ENCODE assay signal across 9 cellular contexts in genomic region chr20:50449789-50450492, GRCh38.
DNase-seq lines count a peak whose midpoint lies in the region; ATAC-seq and TF ChIP-seq lines count a peak whose summit lies in the region.
"Had no signal": no experiment of that assay in that cellular context is flagged by ENCODE, and none has a peak within 500 bp of the region (broad histone marks: within the 10 kb centered on the region; RNA-seq: fewer than 3 reads in every experiment).

No MANE protein-coding gene starts in this region.

- H3K4me1 ChIP-seq in HCT116 (ENCODE audit: control insufficient read depth in 1 of 2, insufficient read depth in 2 of 2, low read length in 2 of 2) (peaks cover 2 to 5% of the 10 kb centered on the region in 2 experiments; a peak in 2 of 4 replicates), osteoblast (ENCODE audit: insufficient read depth, low read length) (peaks cover 11% of the 10 kb centered on the region)

- H3K4me2 ChIP-seq in HCT116 (ENCODE audit: low read length) (no peak overlapping the region), osteoblast (ENCODE audit: insufficient read depth, low read length) (no peak overlapping the region)

- H3K36me3 ChIP-seq in HCT116 (ENCODE audit: control insufficient read depth in 1 of 2, insufficient read depth in 2 of 2, low read length in 2 of 2), result no peaks in the 10 kb centered on the region
- H3K36me3 ChIP-seq in osteoblast (ENCODE audit: insufficient read depth, low read length), result no peaks in the 10 kb centered on the region
- H3K36me3 ChIP-seq: neutrophil had no signal

- peaks cover 20% of the 10 kb centered on the region for H3K4me1 Mint-ChIP-seq in activated CD4-positive, alpha-beta T cell treated with anti-CD3 and anti-CD28 coated beads, Interleukin-2, amount 10 ng/mL, durations not matched to agents 24 days and 14 days

- TF ChIP-seq POLR2A in HCT116 (IDR thresholded peaks at IDR 0.05; ENCODE audit: borderline replicate concordance, extremely low read depth, insufficient read depth, insufficient read length), result no peak

- H3K9me3 Mint-ChIP-seq in activated CD4-positive, alpha-beta T cell treated with anti-CD3 and anti-CD28 coated beads, Interleukin-2, amount 10 ng/mL, durations not matched to agents 24 days and 14 days, result no peaks in the 10 kb centered on the region

- no peak overlapping the region for H3K4me3 Mint-ChIP-seq in activated CD4-positive, alpha-beta T cell treated with anti-CD3 and anti-CD28 coated beads, Interleukin-2, amount 10 ng/mL, durations not matched to agents 24 days and 14 days

- ATAC-seq in GM19025 (IDR thresholded peaks at IDR 0.05; ENCODE audit: low read depth, unreplicated experiment) (peak; percentile 67), HCT116 (0 out of 2 replicates have a peak, but pooled peaks have one; percentile 16), HG03521 (IDR thresholded peaks at IDR 0.05; ENCODE audit: unreplicated experiment) (peak; percentile 45)

- H3K79me2 ChIP-seq in HCT116 (ENCODE audit: insufficient read depth, low read length), result no peaks in the 10 kb centered on the region
- no peaks in the 10 kb centered on the region for H3K79me2 ChIP-seq in osteoblast (ENCODE audit: insufficient read depth, low read length)

- CTCF ChIA-PET in HCT116 (lab: Charles Lee), result no interaction called here

- H3K36me3 Mint-ChIP-seq in activated CD4-positive, alpha-beta T cell treated with anti-CD3 and anti-CD28 coated beads, Interleukin-2, amount 10 ng/mL, durations not matched to agents 24 days and 14 days (ENCODE audit: low read depth), result no peaks in the 10 kb centered on the region

- H3K27ac ChIP-seq in HCT116 (ENCODE audit: low read depth, low read length) (no peak overlapping the region), osteoblast (ENCODE audit: low read depth, low read length) (no peak overlapping the region)
- H3K27ac ChIP-seq: neutrophil had no signal

- no peaks in the 10 kb centered on the region for H3K9me2 ChIP-seq in HCT116 (ENCODE audit: insufficient read depth)

- no peak overlapping the region for H3K27ac Mint-ChIP-seq in activated CD4-positive, alpha-beta T cell treated with anti-CD3 and anti-CD28 coated beads, Interleukin-2, amount 10 ng/mL, durations not matched to agents 24 days and 14 days

- H4K20me1 ChIP-seq in HCT116 (ENCODE audit: insufficient read depth) (no peaks in the 10 kb centered on the region), osteoblast (ENCODE audit: insufficient read depth, low read length) (no peaks in the 10 kb centered on the region)

- intact Hi-C loops in HCT116 (cut with micrococcal nuclease), result no loop called here
- intact Hi-C loops in activated CD4-positive, alpha-beta T cell treated with anti-CD3 and anti-CD28 coated beads, Interleukin-2, amount 10 ng/mL, durations not matched to agents 24 days and 14 days (cut with micrococcal nuclease), result no loop called here

- RAD21 ChIA-PET in HCT116 (lab: Charles Lee; ENCODE audit: low non-redundant PET in 1 of 2, low total read pairs in 2 of 2, uncharacterized antibody in 2 of 2, unreplicated experiment in 2 of 2), result no interaction called here

- no peak for TF ChIP-seq RAD21 in HCT116 (IDR thresholded peaks at IDR 0.05; ENCODE audit: low read depth)

- TF ChIP-seq CTCF in HCT116 (IDR thresholded peaks at IDR 0.05 in 2 of 3, conservative IDR thresholded peaks at IDR 0.05 in 1 of 3; ENCODE audit: borderline replicate concordance in 1 of 3, insufficient read depth in 1 of 3, low read depth in 2 of 3, low read length in 2 of 3) (no peak), osteoblast (IDR thresholded peaks at IDR 0.05; ENCODE audit: extremely low read depth, low read depth, low read length) (no peak)

- H3K9ac ChIP-seq in HCT116 (ENCODE audit: low read length), result no peak overlapping the region

- H3K27me3 Mint-ChIP-seq in activated CD4-positive, alpha-beta T cell treated with anti-CD3 and anti-CD28 coated beads, Interleukin-2, amount 10 ng/mL, durations not matched to agents 24 days and 14 days, result peaks cover 26% of the 10 kb centered on the region

- DNase-seq in HCT116 (ENCODE audit: low read depth, low spot score) (no peak), osteoblast (ENCODE audit: insufficient read length, low spot score, missing footprints) (no peak), NCI-H2227 (lab: John Stamatoyannopoulos, UW; ENCODE audit: unreplicated experiment) (no peak), NCI-H1417 treated with DMSO at 0.1 percent for 48 hours (lab: John Stamatoyannopoulos, UW) (no peak)
- DNase-seq in activated CD4-positive, alpha-beta T cell treated with anti-CD3 and anti-CD28 coated beads, Interleukin-2, amount 10 ng/mL, durations not matched to agents 24 days and 14 days, result no peak
- DNase-seq: NCI-H2107 had no signal

- POLR2A ChIA-PET in HCT116 (lab: Charles Lee), result interaction anchor here (1.5 kb wide), 1 partner anchor 259 kb away, joined by 4 read pairs; the partner anchor contains the start of gene CEBPB

- H3K9me3 ChIP-seq in HCT116 (ENCODE audit: control insufficient read depth in 1 of 2, insufficient read depth in 1 of 2, low read depth in 1 of 2, low read length in 2 of 2), result no peaks in the 10 kb centered on the region
- H3K9me3 ChIP-seq in osteoblast (ENCODE audit: low read depth, low read length), result no peaks in the 10 kb centered on the region
- H3K9me3 ChIP-seq: neutrophil had no signal

- H3K4me3 ChIP-seq in HCT116 (replicated peaks in 1 of 2; ENCODE audit: low read depth in 1 of 2, low read length in 2 of 2), result no peak overlapping the region
- H3K4me3 ChIP-seq in osteoblast (ENCODE audit: insufficient read depth, low read length), result no peak overlapping the region

- H3K27me3 ChIP-seq in HCT116 (ENCODE audit: insufficient read depth, low read length), result no peaks in the 10 kb centered on the region
- H3K27me3 ChIP-seq in osteoblast (ENCODE audit: insufficient read depth, low read length), result no peaks in the 10 kb centered on the region
- H3K27me3 ChIP-seq: neutrophil had no signal

- H2AFZ ChIP-seq in HCT116 (ENCODE audit: low read depth, low read length, poor library complexity, severe bottlenecking), result no peak overlapping the region
- peak overlapping the region; percentile 75 for H2AFZ ChIP-seq in osteoblast (ENCODE audit: low read length)

- BruUV-seq in HCT116 (replicated peaks; lab: Mats Ljungman, UMichigan), result no TSS peak

TF ChIP-seq in HCT116, 20 proteins besides CTCF, POLR2A, EP300 and RAD21:
- TF ChIP-seq REST (IDR thresholded peaks at IDR 0.05; ENCODE audit: low read depth), result no peak
- no peak for TF ChIP-seq ZNF274 (IDR thresholded peaks at IDR 0.05; ENCODE audit: low read depth, low read length)
- TF ChIP-seq POLR2AphosphoS5 (IDR thresholded peaks at IDR 0.05; ENCODE audit: low read depth, low read length), result no peak
- no peak for TF ChIP-seq EZH2phosphoT487 (IDR thresholded peaks at IDR 0.05; ENCODE audit: borderline replicate concordance)
- TF ChIP-seq ATF3 (IDR thresholded peaks at IDR 0.05), result no peak
- no peak for TF ChIP-seq MAX (IDR thresholded peaks at IDR 0.05)
- TF ChIP-seq SIN3A (IDR thresholded peaks at IDR 0.05; ENCODE audit: low read depth), result no peak
- TF ChIP-seq JUND (IDR thresholded peaks at IDR 0.05), result no peak
- no peak for TF ChIP-seq EGR1 (IDR thresholded peaks at IDR 0.05; ENCODE audit: low read depth)
TF ChIP-seq in HCT116: peak in this region for 0.

Comparison
In these comparisons a context has a peak if more than half of its experiments do, and no peak if none do; other contexts are left out.
1. ATAC-seq: peak in every context shown above with its lines; median percentile 67 in GM19025; 45 in HG03521; 16 in HCT116.